22 cellular contexts compared by ENCODE assay signal in the genomic region with DNA sequence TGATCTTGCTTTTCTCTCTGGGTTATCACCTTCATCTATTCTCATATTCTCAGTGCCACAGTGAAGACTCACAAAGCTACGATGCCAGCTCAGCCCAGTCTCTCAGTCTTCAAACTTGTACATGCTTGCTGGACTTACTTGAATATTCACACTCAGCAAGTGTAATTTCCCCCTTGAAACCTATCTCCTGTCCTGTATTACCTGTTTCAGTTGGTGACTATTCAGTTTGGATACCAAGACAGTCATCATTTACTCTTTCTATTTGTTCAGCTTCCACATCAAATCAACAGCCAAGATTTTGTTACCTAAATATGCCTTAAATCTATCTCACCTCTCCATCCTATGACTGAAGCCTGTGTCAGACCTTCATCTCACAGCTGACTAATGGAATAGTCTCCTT.
"Had no signal": no experiment of that assay in that cellular context is flagged by ENCODE, and none has a peak within 500 bp of the region (broad histone marks: within the 10 kb centered on the region; RNA-seq: fewer than 3 reads in every experiment).

No MANE protein-coding gene starts in this region.

- H3K27ac ChIP-seq: colonic mucosa, gastrocnemius medialis, ovary, psoas muscle, sigmoid colon, thoracic aorta, tibial nerve, vagina had no signal

- H3K4me1 Mint-ChIP-seq: endodermal cell; memory B cell; natural killer cell; stimulated activated memory B cell treated with anti-CD40 and anti-IgM and Interleukin-4, amounts not matched to agents 10 μg/mL and 1 μg/mL and 100 μg/mL, for 72 hours had no signal

- H3K9me3 Mint-ChIP-seq: dendritic cell treated with granulocyte-macrophage colony-stimulating factor and Interleukin-4, amounts not matched to agents 40 ng/mL and 50 ng/mL, for 4 days; endodermal cell; memory B cell; stimulated activated memory B cell treated with anti-CD40 and anti-IgM and Interleukin-4, amounts not matched to agents 10 μg/mL and 1 μg/mL and 100 μg/mL, for 72 hours had no signal

- DNase-seq: colonic mucosa; effector CD8-positive, alpha-beta T cell; endodermal cell; erythroblast; gastrocnemius medialis; kidney; natural killer cell; occipital lobe; ovary; posterior cingulate gyrus; psoas muscle; right cardiac atrium; sigmoid colon; stimulated activated CD4-positive, alpha-beta T cell treated with anti-CD3 and anti-CD28 coated beads, Interleukin-2, amount 100 ng/mL, for 24 hours; stimulated activated CD4-positive, alpha-beta T cell treated with anti-CD3 and anti-CD28 coated beads, Interleukin-4, amount 100 ng/mL, for 24 hours; stimulated activated naive CD8-positive, alpha-beta T cell treated with anti-CD3 and anti-CD28 coated beads, Interleukin-15, Interleukin-2, amounts not matched to agents 100 U/mL and 50 U/mL, for 24 hours had no signal

- H3K36me3 Mint-ChIP-seq: memory B cell; natural killer cell; stimulated activated memory B cell treated with anti-CD40 and anti-IgM and Interleukin-4, amounts not matched to agents 10 μg/mL and 1 μg/mL and 100 μg/mL, for 72 hours had no signal

- H3K4me3 Mint-ChIP-seq: dendritic cell treated with granulocyte-macrophage colony-stimulating factor and Interleukin-4, amounts not matched to agents 40 ng/mL and 50 ng/mL, for 4 days; endodermal cell; memory B cell; natural killer cell; stimulated activated memory B cell treated with anti-CD40 and anti-IgM and Interleukin-4, amounts not matched to agents 10 μg/mL and 1 μg/mL and 100 μg/mL, for 72 hours had no signal

- H3K27ac Mint-ChIP-seq: dendritic cell treated with granulocyte-macrophage colony-stimulating factor and Interleukin-4, amounts not matched to agents 40 ng/mL and 50 ng/mL, for 4 days; endodermal cell; memory B cell; natural killer cell; stimulated activated memory B cell treated with anti-CD40 and anti-IgM and Interleukin-4, amounts not matched to agents 10 μg/mL and 1 μg/mL and 100 μg/mL, for 72 hours had no signal

- H3K27me3 Mint-ChIP-seq: dendritic cell treated with granulocyte-macrophage colony-stimulating factor and Interleukin-4, amounts not matched to agents 40 ng/mL and 50 ng/mL, for 4 days; memory B cell; stimulated activated memory B cell treated with anti-CD40 and anti-IgM and Interleukin-4, amounts not matched to agents 10 μg/mL and 1 μg/mL and 100 μg/mL, for 72 hours had no signal
